20 cellular contexts compared by ENCODE assay signal in the genomic region with DNA sequence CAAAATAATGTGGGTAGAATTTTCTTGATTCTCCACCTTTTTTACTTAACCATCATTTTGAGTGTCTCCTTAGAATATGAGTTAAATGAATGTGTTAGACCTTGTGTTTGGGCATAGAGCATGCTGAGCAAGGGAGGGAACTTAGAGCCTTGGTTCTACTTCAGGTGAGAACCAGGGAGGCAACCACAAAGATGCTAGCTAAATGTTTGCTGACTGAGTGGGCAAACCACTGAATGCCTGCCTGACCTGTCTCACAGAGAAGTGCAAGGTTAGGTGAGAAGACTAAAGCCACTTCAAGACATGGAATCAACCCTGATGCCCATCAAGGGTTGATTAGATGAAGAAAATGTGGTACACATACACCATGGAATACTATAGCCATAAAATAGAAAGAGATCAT.
"Had no signal": no experiment of that assay in that cellular context is flagged by ENCODE, and none has a peak within 500 bp of the region (broad histone marks: within the 10 kb centered on the region; RNA-seq: fewer than 3 reads in every experiment).

No MANE protein-coding gene starts in this region.

- H3K4me3 ChIP-seq: MG63, PC-9 had no signal

- H2AFZ ChIP-seq: PC-9 had no signal

- ATAC-seq: activated CD4-positive, CD25-positive, alpha-beta regulatory T cell treated with anti-CD3 and anti-CD28 coated beads, Interleukin-2, amount 50 U/mL, for 24 hours; activated CD8-positive, alpha-beta T cell treated with anti-CD3 and anti-CD28 coated beads for 36 hours; activated T-cell treated with anti-CD3 and anti-CD28 coated beads, Interleukin-2, amount 50 U/mL, for 72 hours; Right ventricle myocardium inferior had no signal

- H3K4me1 Mint-ChIP-seq: activated naive CD4-positive, alpha-beta T cell treated with anti-CD3 and anti-CD28 coated beads, Interleukin-2, amount 10 ng/mL, durations not matched to agents 7 days and 5 days; activated naive CD8-positive, alpha-beta T cell treated with anti-CD3 and anti-CD28 coated beads for 36 hours had no signal

- H3K9me3 Mint-ChIP-seq: activated CD8-positive, alpha-beta T cell treated with anti-CD3 and anti-CD28 coated beads for 36 hours; activated naive CD4-positive, alpha-beta T cell treated with anti-CD3 and anti-CD28 coated beads, Interleukin-2, amount 10 ng/mL, durations not matched to agents 7 days and 5 days; activated naive CD8-positive, alpha-beta T cell treated with anti-CD3 and anti-CD28 coated beads for 36 hours; activated T-cell treated with anti-CD3 and anti-CD28 coated beads, Interleukin-2, amount 50 U/mL, for 72 hours; activated T-helper 2 cell treated with anti-CD3 and anti-CD28 coated beads, Interferon-gamma antibody, Interleukin-2, Interleukin-4, amounts not matched to agents 10 μg/mL and 5 μg/mL and 100 μg/mL, durations not matched to agents 14 hours and 24 hours and 36 hours had no signal

- H3K4me3 Mint-ChIP-seq: activated CD8-positive, alpha-beta T cell treated with anti-CD3 and anti-CD28 coated beads for 36 hours; activated naive CD4-positive, alpha-beta T cell treated with anti-CD3 and anti-CD28 coated beads, Interleukin-2, amount 10 ng/mL, durations not matched to agents 7 days and 5 days; activated naive CD8-positive, alpha-beta T cell treated with anti-CD3 and anti-CD28 coated beads for 36 hours; activated T-cell treated with anti-CD3 and anti-CD28 coated beads, Interleukin-2, amount 50 U/mL, for 72 hours had no signal

- H3K27ac Mint-ChIP-seq: activated CD8-positive, alpha-beta T cell treated with anti-CD3 and anti-CD28 coated beads for 36 hours; activated naive CD4-positive, alpha-beta T cell treated with anti-CD3 and anti-CD28 coated beads, Interleukin-2, amount 10 ng/mL, durations not matched to agents 7 days and 5 days; activated naive CD8-positive, alpha-beta T cell treated with anti-CD3 and anti-CD28 coated beads for 36 hours; activated T-cell treated with anti-CD3 and anti-CD28 coated beads, Interleukin-2, amount 50 U/mL, for 72 hours; activated T-helper 2 cell treated with anti-CD3 and anti-CD28 coated beads, Interferon-gamma antibody, Interleukin-2, Interleukin-4, amounts not matched to agents 10 μg/mL and 5 μg/mL and 100 μg/mL, durations not matched to agents 14 hours and 24 hours and 36 hours had no signal

- H3K27ac ChIP-seq: PC-9 had no signal

- H3K9me3 ChIP-seq: SK-N-SH had no signal

- DNase-seq: activated CD4-positive, alpha-beta T cell treated with anti-CD3 and anti-CD28 coated beads for 4 hours; activated CD8-positive, alpha-beta memory T cell treated with anti-CD3 and anti-CD28 coated beads, Interleukin-2, amount 50 U/mL, for 4 hours; activated CD8-positive, alpha-beta T cell treated with anti-CD3 and anti-CD28 coated beads for 36 hours; activated gamma-delta T cell treated with Interleukin-2 at 50 U/mL for 16 hours; activated naive CD4-positive, alpha-beta T cell treated with anti-CD3 and anti-CD28 coated beads, Interleukin-2, amount 10 ng/mL, durations not matched to agents 7 days and 5 days; activated naive CD8-positive, alpha-beta T cell treated with anti-CD3 and anti-CD28 coated beads for 36 hours; activated T-cell treated with anti-CD3 and anti-CD28 coated beads, Interleukin-2, amount 50 U/mL, for 72 hours; KG1; MG63; NCI-H1105; NCI-H1436; NCI-H1694 treated with DMSO at 0.1 percent for 48 hours; NCI-H2081; NCI-H446; NCI-H524; PC-9; SK-N-SH had no signal

- H3K9ac ChIP-seq: SK-N-SH had no signal

- H3K36me3 Mint-ChIP-seq: activated naive CD4-positive, alpha-beta T cell treated with anti-CD3 and anti-CD28 coated beads, Interleukin-2, amount 10 ng/mL, durations not matched to agents 7 days and 5 days; activated naive CD8-positive, alpha-beta T cell treated with anti-CD3 and anti-CD28 coated beads for 36 hours had no signal

- H3K4me2 ChIP-seq: PC-9, SK-N-SH had no signal

- H3K27me3 ChIP-seq: MG63 had no signal
